16 cellular contexts compared by ENCODE assay signal in the genomic region with DNA sequence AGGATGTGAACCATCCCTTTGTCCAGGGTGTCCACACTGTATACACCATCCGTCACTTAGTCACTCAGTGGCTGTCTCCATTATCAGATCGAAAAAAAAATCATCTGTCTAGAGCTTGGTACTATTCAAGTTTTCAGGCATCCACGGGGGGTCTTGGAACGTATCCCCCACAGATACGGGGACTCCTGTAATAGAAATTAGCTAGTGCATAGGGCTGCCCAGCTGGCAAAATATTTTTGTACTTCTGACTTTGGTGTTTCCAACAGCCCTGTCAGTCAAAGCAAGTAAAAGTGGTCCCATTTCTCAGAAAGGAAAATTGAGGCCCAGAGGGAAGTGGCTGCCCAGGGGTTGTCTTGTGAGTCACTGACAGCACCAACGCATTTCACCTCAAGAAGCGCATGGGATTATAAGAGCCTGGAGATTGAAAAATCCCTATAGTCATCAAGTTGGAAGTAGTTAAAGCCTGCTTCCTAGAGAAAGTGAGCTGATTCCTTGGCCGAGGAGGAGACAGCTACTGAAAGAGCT. TPM values are rescaled to one million over a fixed set of nuclear protein-coding genes. Genes with fewer than 3 reads are reported as not detected.
DNase-seq lines count a peak whose midpoint lies in the region; ATAC-seq, FAIRE-seq and TF ChIP-seq lines count a peak whose summit lies in the region.
"Had no signal": no experiment of that assay in that cellular context is flagged by ENCODE, and none has a peak within 500 bp of the region (broad histone marks: within the 10 kb centered on the region; RNA-seq: fewer than 3 reads in every experiment).

No MANE protein-coding gene starts in this region.

- no peak for TF ChIP-seq CTCF in H1 (IDR thresholded peaks at IDR 0.05; ENCODE audit: control extremely low read depth in 1 of 3, insufficient read depth in 1 of 3, low read depth in 1 of 3, low read length in 3 of 3)
- no peak for TF ChIP-seq CTCF in neural progenitor cell (IDR thresholded peaks at IDR 0.05)

- H3K14ac ChIP-seq in H1 (ENCODE audit: insufficient read length): no peak overlapping the region

- WGBS in H1 (ENCODE audit: extremely low coverage in 1 of 2, insufficient coverage in 1 of 2, insufficient read length in 1 of 2, insufficient replicate concordance in 2 of 2, low coverage in 1 of 2, low lambda C conversion rate in 2 of 2, missing lambda C conversion rate in 1 of 2), 2 experiments: 86% methylated on average over 8 of the region's 8 CpGs; no CpG with 5 or more reads in 1 of the 2 experiments

- H2BK120ac ChIP-seq in H1 (replicated peaks; ENCODE audit: low read depth, low read length): no peak overlapping the region

- H4K20me1 ChIP-seq in H1 (replicated peaks in 1 of 2; ENCODE audit: control insufficient read depth in 1 of 2, insufficient read depth in 2 of 2, low read length in 2 of 2) (peaks cover 1 to 2% of the 10 kb centered on the region in 2 experiments), neural progenitor cell (ENCODE audit: low read depth) (peaks cover 8% of the 10 kb centered on the region)

- H3K9me3 ChIP-seq in H1 (ENCODE audit: insufficient read depth in 2 of 2, low read depth in 1 of 2, low read length in 1 of 2): no peaks in the 10 kb centered on the region
- no peaks in the 10 kb centered on the region for H3K9me3 ChIP-seq in neural progenitor cell (ENCODE audit: low read depth)

- peak overlapping the region; percentile 42 for H3K27ac Mint-ChIP-seq in neural progenitor cell
- H3K27ac Mint-ChIP-seq: stimulated activated naive CD8-positive, alpha-beta T cell treated with anti-CD3 and anti-CD28 coated beads, Interleukin-15, amount 100 ng/mL, for 72 hours; T-helper 2 cell treated with Interferon-gamma antibody and Interleukin-4, amounts not matched to agents 5 μg/mL and 100 μg/mL, for 36 hours had no signal

- CTCF ChIA-PET in HEK293T (lab: Yijun Ruan, JAX): interaction anchor here (0.7 kb wide), 1 partner anchor 45 kb away, joined by 3 read pairs; no protein-coding TSS in a partner anchor
- CTCF ChIA-PET in H1 (lab: Charles Lee; ENCODE audit: partially characterized antibody): interaction anchor here (0.6 to 11.1 kb wide), 14 partner anchors 8 to 363 kb away, joined by 3 to 175 read pairs (median 5); no protein-coding TSS in a partner anchor

- H2BK12ac ChIP-seq in H1 (ENCODE audit: low read depth, low read length): peak overlapping the region; percentile 97

- no peak overlapping the region for H3K4me2 ChIP-seq in H1 (ENCODE audit: insufficient read depth in 1 of 2, low read depth in 2 of 2, low read length in 2 of 2)
- H3K4me2 ChIP-seq in neural progenitor cell: no peak overlapping the region

- H4K8ac ChIP-seq in H1 (ENCODE audit: extremely low read depth, insufficient read depth, low read length): peak overlapping the region; percentile 17; the same call in 1 of the 2 replicates

- no peak overlapping the region for H3K23ac ChIP-seq in H1 (ENCODE audit: insufficient read length)

- POLR2A ChIA-PET in HEK293T (lab: Yijun Ruan, JAX): interaction anchor here (0.8 to 1.7 kb wide), 3 partner anchors 10 to 34 kb away, joined by 3 to 5 read pairs (median 4); no protein-coding TSS in a partner anchor
- POLR2A ChIA-PET in H1 (lab: Charles Lee; ENCODE audit: partially characterized antibody): interaction anchor here (0.7 to 6.8 kb wide), 8 partner anchors 11 to 56 kb away, joined by 3 to 45 read pairs (median 4); a partner anchor contains a TSS

- no peak overlapping the region for H2AFZ ChIP-seq in ACC112 (ENCODE audit: low read length, unreplicated experiment)
- no peak overlapping the region for H2AFZ ChIP-seq in H1 (ENCODE audit: low read length)
- H2AFZ ChIP-seq in neural progenitor cell (replicated peaks): no peak overlapping the region

- 0 out of 2 replicates have a peak, but pooled peaks cover 2% of the 10 kb centered on the region for H3K23me2 ChIP-seq in H1 (ENCODE audit: low read depth, low read length)

- no peaks in the 10 kb centered on the region for H3K36me3 Mint-ChIP-seq in neural progenitor cell

- 0 out of 2 replicates have a peak overlapping the region, but pooled peaks have one; percentile 83 for H2BK15ac ChIP-seq in H1 (ENCODE audit: low read length)

- H4K5ac ChIP-seq in H1 (ENCODE audit: insufficient read length, low read depth, low read length): no peak overlapping the region

- H3K79me2 ChIP-seq in ACC112 (ENCODE audit: control insufficient read depth, insufficient read depth, low read length, unreplicated experiment): no peaks in the 10 kb centered on the region
- peaks cover 0 to 15% of the 10 kb centered on the region in 2 experiments; a peak in 2 of 4 replicates for H3K79me2 ChIP-seq in H1 (ENCODE audit: control insufficient read depth in 1 of 2, insufficient read depth in 2 of 2, low read length in 2 of 2)
- H3K79me2 ChIP-seq in neural progenitor cell (ENCODE audit: low read depth): no peaks in the 10 kb centered on the region

- H3K27me3 ChIP-seq in ACC112 (ENCODE audit: insufficient read depth, low read length) (no peaks in the 10 kb centered on the region), H1 (replicated peaks in 1 of 4; ENCODE audit: control insufficient read depth in 3 of 4, extremely low read depth in 1 of 4, insufficient read depth in 3 of 4, low read length in 3 of 4) (no peaks in the 10 kb centered on the region), neural progenitor cell (no peaks in the 10 kb centered on the region)

- TF ChIP-seq EP300 in H1 (IDR thresholded peaks at IDR 0.05; ENCODE audit: borderline replicate concordance in 1 of 2, low read depth in 2 of 2, low read length in 2 of 2): no peak

- H3K27me3 Mint-ChIP-seq in neural progenitor cell (ENCODE audit: insufficient read depth, low read depth): peaks cover 10% of the 10 kb centered on the region

- H3K4me1 Mint-ChIP-seq in neural progenitor cell: peaks cover 52% of the 10 kb centered on the region
- H3K4me1 Mint-ChIP-seq: stimulated activated naive CD8-positive, alpha-beta T cell treated with anti-CD3 and anti-CD28 coated beads, Interleukin-15, amount 100 ng/mL, for 72 hours had no signal

- peaks cover 17% of the 10 kb centered on the region for H3K4me1 ChIP-seq in ACC112 (ENCODE audit: control insufficient read depth, insufficient read depth, low read length, unreplicated experiment)
- peaks cover 20 to 62% (median 43%) of the 10 kb centered on the region in 4 experiments for H3K4me1 ChIP-seq in H1 (replicated peaks in 1 of 4; ENCODE audit: control insufficient read depth in 3 of 4, insufficient read depth in 4 of 4, low read length in 3 of 4)
- peaks cover 26% of the 10 kb centered on the region for H3K4me1 ChIP-seq in neural progenitor cell

- no peak for ATAC-seq in GM18909 (IDR thresholded peaks at IDR 0.05; ENCODE audit: poor library complexity, unreplicated experiment)
- ATAC-seq: stimulated activated naive CD8-positive, alpha-beta T cell treated with anti-CD3 and anti-CD28 coated beads, Interleukin-15, amount 100 ng/mL, for 72 hours had no signal

- no peak for TF ChIP-seq POLR2A in H1 (IDR thresholded peaks at IDR 0.05; ENCODE audit: control extremely low read depth in 1 of 2, low read depth in 2 of 2, low read length in 2 of 2)

- peaks cover 13% of the 10 kb centered on the region for H3F3A ChIP-seq in neural progenitor cell (ENCODE audit: low read depth)

- H2BK20ac ChIP-seq in H1 (ENCODE audit: low read length): peak overlapping the region; percentile 90; the same call in 1 of the 2 replicates

- H3K9ac ChIP-seq in H1 (replicated peaks in 1 of 4; ENCODE audit: extremely low read depth in 1 of 4, low read depth in 3 of 4, low read length in 3 of 4) (no peak overlapping the region; a peak in 1 of 7 replicates), neural progenitor cell (no peak overlapping the region)

- TF ChIP-seq RAD21 in H1 (IDR thresholded peaks at IDR 0.05 in 1 of 2, conservative IDR thresholded peaks at IDR 0.05 in 1 of 2; ENCODE audit: low read depth in 2 of 2, low read length in 2 of 2): no peak

- H3K4me3 ChIP-seq in ACC112 (ENCODE audit: low read depth, low read length) (no peak overlapping the region), H1 (ENCODE audit: extremely low read depth in 1 of 4, insufficient read depth in 2 of 4, low read depth in 3 of 4, low read length in 4 of 4) (no peak overlapping the region), neural progenitor cell (no peak overlapping the region)

- peak overlapping the region; percentile 50 for H3K27ac ChIP-seq in ACC112 (ENCODE audit: low read depth, low read length)
- no peak overlapping the region for H3K27ac ChIP-seq in H1 (ENCODE audit: low read depth, low read length)
- H3K27ac ChIP-seq in neural progenitor cell: no peak overlapping the region

- H2BK5ac ChIP-seq in H1 (ENCODE audit: low read depth, low read length): peak overlapping the region; percentile 91

- DNase-seq in HEK293T (ENCODE audit: extremely low spot score): no peak
- DNase-seq in H1 (ENCODE audit: low read depth in 1 of 2, low spot score in 2 of 2): no peak
- DNase-seq in neural progenitor cell (ENCODE audit: low spot score): no peak
- no peak for DNase-seq in hypothalamus (lab: John Stamatoyannopoulos, UW)
- DNase-seq in HUDEP-2 (lab: John Stamatoyannopoulos, UW; ENCODE audit: unreplicated experiment in 76 of 76): no peak
- DNase-seq in NCI-H146 treated with DMSO at 0.1 percent for 48 hours (lab: John Stamatoyannopoulos, UW; ENCODE audit: unreplicated experiment): no peak
- DNase-seq: activated gamma-delta T cell; DMS 273 treated with DMSO at 0.1 percent for 48 hours; hippocampal formation; NK-92 treated with Interleukin-12 subunit alpha and Interleukin-12 subunit beta, amount 100 ng/mL, for 24 hours; SIG-M5; stimulated activated CD4-positive, alpha-beta T cell treated with anti-CD3 and anti-CD28 coated beads, Interleukin-15, amount 100 ng/mL, for 24 hours; stimulated activated naive CD8-positive, alpha-beta T cell treated with anti-CD3 and anti-CD28 coated beads, Interleukin-15, amount 100 ng/mL, for 72 hours had no signal

- no peaks in the 10 kb centered on the region for H3K9me3 Mint-ChIP-seq in neural progenitor cell
- H3K9me3 Mint-ChIP-seq: stimulated activated naive CD8-positive, alpha-beta T cell treated with anti-CD3 and anti-CD28 coated beads, Interleukin-15, amount 100 ng/mL, for 72 hours; T-helper 2 cell treated with Interferon-gamma antibody and Interleukin-4, amounts not matched to agents 5 μg/mL and 100 μg/mL, for 36 hours had no signal

- no peak overlapping the region for H3K4me3 Mint-ChIP-seq in neural progenitor cell
- H3K4me3 Mint-ChIP-seq: stimulated activated naive CD8-positive, alpha-beta T cell treated with anti-CD3 and anti-CD28 coated beads, Interleukin-15, amount 100 ng/mL, for 72 hours; T-helper 2 cell treated with Interferon-gamma antibody and Interleukin-4, amounts not matched to agents 5 μg/mL and 100 μg/mL, for 36 hours had no signal

- H3K36me3 ChIP-seq in ACC112 (ENCODE audit: insufficient read depth, low read length) (no peaks in the 10 kb centered on the region), H1 (ENCODE audit: control insufficient read depth in 2 of 4, insufficient read depth in 4 of 4, low read length in 3 of 4) (no peaks in the 10 kb centered on the region), neural progenitor cell (no peaks in the 10 kb centered on the region)

- no peak overlapping the region for H3K56ac ChIP-seq in H1 (replicated peaks; ENCODE audit: insufficient read length, low read depth, low read length)

- H3K79me1 ChIP-seq in H1 (ENCODE audit: low read depth, low read length): peaks cover 12% of the 10 kb centered on the region

- H3K4ac ChIP-seq in H1 (replicated peaks; ENCODE audit: insufficient read length, low read depth, low read length): no peak overlapping the region

- H4K91ac ChIP-seq in H1 (replicated peaks; ENCODE audit: insufficient read length, low read length): peak overlapping the region; percentile 67

- FAIRE-seq in H1 (lab: Jason Lieb, UNC): no peak

- H3K18ac ChIP-seq in H1 (ENCODE audit: extremely low read depth, low read length): peak overlapping the region; percentile 83; the same call in 1 of the 2 replicates

- peak overlapping the region; percentile 94; the same call in 1 of the 2 replicates for H2AK5ac ChIP-seq in H1 (ENCODE audit: low read depth, low read length)

RNA-seq across cellular contexts. Expression of a gene that starts 52.1 kb away (rescaled TPM):
- 14.0 and 15.2 TPM in 2 replicates for total RNA-seq in H1 (2021; fragmentation: NEBNext Ultra II Directional; extraction: Animal tissue kit (Norgen Biotek cat#: 25700))
- 24.6 and 33.8 TPM in 2 replicates for polyA plus RNA-seq in H1 (2011; rRNA removed)
- 11.4 TPM for polyA plus RNA-seq in H1 (2011; cell fraction: cytosol; rRNA removed)
- polyA plus RNA-seq in H1 (2011; cell fraction: nucleus; rRNA removed): 17.8 TPM
- 14.5 to 19.4 TPM (median 17.5 TPM) in 4 replicates for polyA plus RNA-seq in H1 (2012, experiment 1 of 2)
- 19.9 TPM for polyA plus RNA-seq in H1 (2012, experiment 2 of 2)
- polyA plus RNA-seq in H1 (2013, experiment 1 of 2): 19.7 TPM
- 22.1 TPM for polyA plus RNA-seq in H1 (2013, experiment 2 of 2)
- polyA minus RNA-seq in H1 (2011; rRNA and poly(A)+ RNA removed): 18.6 and 20.6 TPM in 2 replicates
- 9.4 TPM for polyA minus RNA-seq in H1 (2011; cell fraction: cytosol; rRNA and poly(A)+ RNA removed)
- 15.2 TPM for polyA minus RNA-seq in H1 (2011; cell fraction: nucleus; rRNA and poly(A)+ RNA removed)
- total RNA-seq in neural progenitor cell (ENCODE audit: low replicate concordance): 2.5 and 9.0 TPM in 2 replicates

RNA-seq across cellular contexts. Expression of a gene that starts 54.6 kb away (rescaled TPM):
- 31.8 and 31.9 TPM in 2 replicates for total RNA-seq in H1 (2021; fragmentation: NEBNext Ultra II Directional; extraction: Animal tissue kit (Norgen Biotek cat#: 25700))
- 27.9 and 34.1 TPM in 2 replicates for polyA plus RNA-seq in H1 (2011; rRNA removed)
- polyA plus RNA-seq in H1 (2011; cell fraction: cytosol; rRNA removed): 22.8 TPM
- polyA plus RNA-seq in H1 (2011; cell fraction: nucleus; rRNA removed): 58.1 TPM
- 22.2 to 30.2 TPM (median 28.1 TPM) in 4 replicates for polyA plus RNA-seq in H1 (2012, experiment 1 of 2)
- polyA plus RNA-seq in H1 (2012, experiment 2 of 2): 28.3 TPM
- polyA plus RNA-seq in H1 (2013, experiment 1 of 2): 22.6 TPM
- polyA plus RNA-seq in H1 (2013, experiment 2 of 2): 24.0 TPM
- polyA minus RNA-seq in H1 (2011; rRNA and poly(A)+ RNA removed): 22.2 and 22.8 TPM in 2 replicates
- polyA minus RNA-seq in H1 (2011; cell fraction: cytosol; rRNA and poly(A)+ RNA removed): 16.0 TPM
- 19.1 TPM for polyA minus RNA-seq in H1 (2011; cell fraction: nucleus; rRNA and poly(A)+ RNA removed)
- total RNA-seq in neural progenitor cell (ENCODE audit: low replicate concordance): 3.3 and 9.2 TPM in 2 replicates
